In the genomic region with DNA sequence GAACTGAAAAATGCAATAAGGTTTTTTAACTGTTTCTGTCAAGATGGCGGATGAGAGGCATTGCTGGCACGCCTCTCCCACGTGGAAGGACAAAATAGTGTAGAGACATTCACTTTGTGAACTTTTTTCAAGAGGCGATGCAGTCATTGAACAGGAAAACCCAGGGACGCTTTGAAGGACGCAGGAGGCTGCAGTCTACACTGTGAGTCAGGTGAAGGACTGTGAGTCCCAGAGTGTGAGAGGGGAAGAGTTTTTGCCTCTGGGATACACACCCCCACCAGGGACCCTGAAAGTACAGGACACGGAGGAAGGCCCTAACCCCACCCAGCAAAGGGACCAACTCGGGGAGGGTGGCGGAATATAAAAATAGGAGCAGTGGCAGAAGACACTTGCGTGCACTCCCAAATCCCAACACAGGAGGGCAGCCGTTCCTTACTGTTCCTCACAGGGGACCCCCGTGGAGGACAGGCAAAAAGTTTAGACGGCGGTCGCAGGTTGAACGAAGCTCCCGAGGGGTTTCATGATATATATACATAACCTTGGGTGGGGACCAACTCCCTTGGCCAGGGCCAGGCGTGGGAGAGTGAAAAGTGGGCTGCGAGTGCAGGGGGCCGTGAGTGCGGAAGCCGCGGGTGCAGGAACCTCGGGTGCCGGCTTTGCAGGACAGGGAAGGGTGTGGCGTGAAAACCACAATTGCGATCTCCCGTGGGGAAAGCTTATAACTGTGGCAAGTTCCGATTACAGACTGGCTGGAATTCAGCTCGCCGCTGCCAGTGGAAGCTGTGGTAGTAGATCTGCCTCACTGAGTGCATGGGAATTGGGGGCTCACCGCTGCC, we compare ENCODE assay signal across 8 cellular contexts.
DNase-seq lines count a peak whose midpoint lies in the region; TF ChIP-seq lines count a peak whose summit lies in the region.

No MANE protein-coding gene starts in this region.

- in situ Hi-C loops in brain microvascular endothelial cell (cut with HindIII; ENCODE audit: low pct_ligation_motif_present, low sequenced_read_pairs), result no loop called here

- no peaks in the 10 kb centered on the region for H3K36me3 ChIP-seq in brain microvascular endothelial cell (replicated peaks)

- TF ChIP-seq CTCF in VCaP (conservative IDR thresholded peaks at IDR 0.05) (peak; percentile 78), brain microvascular endothelial cell (IDR thresholded peaks at IDR 0.05; ENCODE audit: low read depth, low read length, missing control alignments) (peak; percentile 88)

- peak; percentile 57 for DNase-seq in GDM1 (lab: John Stamatoyannopoulos, UW)
- peak; percentile 68 for DNase-seq in NCI-H1105 (lab: John Stamatoyannopoulos, UW)
- DNase-seq in brain microvascular endothelial cell, result peak; percentile 47
- DNase-seq in iris pigment epithelial cell (ENCODE audit: low read depth), result peak; percentile 41
- DNase-seq in stimulated activated CD4-positive, alpha-beta T cell treated with anti-CD3 and anti-CD28 coated beads, Interleukin-12 subunit alpha, Interleukin-12 subunit beta, amount 100 ng/mL, for 4 hours, result peak; percentile 77
- no peak for DNase-seq in cerebellar nuclear complex (lab: John Stamatoyannopoulos, UW)
- no peak for DNase-seq in NCI-H2029 (lab: John Stamatoyannopoulos, UW)

- peaks cover 3% of the 10 kb centered on the region for H3K27me3 ChIP-seq in brain microvascular endothelial cell (replicated peaks)

- no peak overlapping the region for H3K4me3 ChIP-seq in brain microvascular endothelial cell (ENCODE audit: low read depth, low read length)

- H3K27ac ChIP-seq in VCaP (no peak overlapping the region), brain microvascular endothelial cell (no peak overlapping the region)

Comparison
In these comparisons a context has a peak if more than half of its experiments do, and no peak if none do; other contexts are left out.
1. DNase-seq: peak in GDM1 (single experiment), NCI-H1105 (single experiment), brain microvascular endothelial cell (single experiment), iris pigment epithelial cell (single experiment) and stimulated activated CD4-positive, alpha-beta T cell treated with anti-CD3 and anti-CD28 coated beads, Interleukin-12 subunit alpha, Interleukin-12 subunit beta, amount 100 ng/mL, for 4 hours (single experiment); none in cerebellar nuclear complex (0 of 2) and NCI-H2029 (single experiment).